1 cellular context compared by ENCODE assay signal in genomic region chr5:145682197-145682895, GRCh38.
TF ChIP-seq lines count a peak whose summit lies in the region.

No MANE protein-coding gene starts in this region.

TF ChIP-seq in IMR-90, 13 proteins besides CTCF, POLR2A, EP300 and RAD21 (continued from another document):
- TF ChIP-seq MXI1 (IDR thresholded peaks at IDR 0.05; ENCODE audit: borderline replicate concordance, low read depth, low read length): no peak
- TF ChIP-seq CEBPB (IDR thresholded peaks at IDR 0.05; ENCODE audit: low read depth, low read length): no peak
TF ChIP-seq in IMR-90: peak in this region for 0.
